32 cellular contexts compared by ENCODE assay signal in genomic region chr2:103734911-103735310, GRCh38.
"Had no signal": no experiment of that assay in that cellular context is flagged by ENCODE, and none has a peak within 500 bp of the region (broad histone marks: within the 10 kb centered on the region; RNA-seq: fewer than 3 reads in every experiment).

No MANE protein-coding gene starts in this region.

- H3K27ac ChIP-seq: ascending aorta, cardiac muscle cell, coronary artery, dorsolateral prefrontal cortex, gastroesophageal sphincter, left ventricle myocardium inferior, parathyroid adenoma, psoas muscle, sigmoid colon, uterus had no signal

- DNase-seq: activated CD4-positive, alpha-beta memory T cell treated with anti-CD3 and anti-CD28 coated beads for 36 hours; activated CD4-positive, alpha-beta T cell treated with anti-CD3 and anti-CD28 coated beads for 48 hours; activated CD8-positive, alpha-beta memory T cell treated with anti-CD3 and anti-CD28 coated beads, Interleukin-2, amount 50 U/mL, for 4 hours; activated effector memory CD4-positive, alpha-beta T cell treated with anti-CD3 and anti-CD28 coated beads, Interleukin-2, amount 50 U/mL, for 16 hours; activated naive CD4-positive, alpha-beta T cell treated with anti-CD3 and anti-CD28 coated beads, Interleukin-2, amount 10 ng/mL, durations not matched to agents 7 days and 5 days; activated naive CD8-positive, alpha-beta T cell treated with anti-CD3 and anti-CD28 coated beads, Interleukin-2, amount 10 ng/mL, durations not matched to agents 7 days and 5 days; activated T-cell treated with anti-CD3 and anti-CD28 coated beads, Interleukin-2, amount 50 U/mL, for 1 hour; dorsolateral prefrontal cortex; effector memory CD4-positive, alpha-beta T cell; hippocampal formation; left ventricle myocardium inferior; occipital lobe; sigmoid colon; small intestine; stimulated activated CD4-positive, alpha-beta T cell treated with anti-CD3 and anti-CD28 coated beads, Interleukin-4, amount 100 ng/mL, for 4 hours; stimulated activated CD8-positive, alpha-beta memory T cell treated with anti-CD3 and anti-CD28 coated beads, Interleukin-4, amount 100 ng/mL, for 48 hours; stimulated activated naive CD8-positive, alpha-beta T cell treated with anti-CD3 and anti-CD28 coated beads, Interleukin-15, amount 100 ng/mL, for 72 hours; substantia nigra; uterus had no signal

- ATAC-seq: gastroesophageal sphincter; mucosa of descending colon; psoas muscle; stimulated activated memory B cell treated with anti-CD40 and anti-IgM and Interleukin-4, amounts not matched to agents 10 μg/mL and 1 μg/mL and 100 μg/mL, for 72 hours; stimulated activated naive CD8-positive, alpha-beta T cell treated with anti-CD3 and anti-CD28 coated beads, Interleukin-15, amount 100 ng/mL, for 72 hours had no signal

- H3K27ac Mint-ChIP-seq: activated CD4-positive, alpha-beta memory T cell treated with anti-CD3 and anti-CD28 coated beads for 36 hours; activated naive CD4-positive, alpha-beta T cell treated with anti-CD3 and anti-CD28 coated beads, Interleukin-2, amount 10 ng/mL, durations not matched to agents 7 days and 5 days; activated naive CD8-positive, alpha-beta T cell treated with anti-CD3 and anti-CD28 coated beads, Interleukin-2, amount 10 ng/mL, durations not matched to agents 7 days and 5 days; activated T-helper 1 cell treated with anti-CD3 and anti-CD28 coated beads, Interleukin-12 subunit alpha, Interleukin-12 subunit beta, Interleukin-2, Interleukin-4 antibody, amounts not matched to agents 30 ng/mL and 10 ng/mL and 1 ng/mL, durations not matched to agents 14 hours and 24 hours and 36 hours; stimulated activated memory B cell treated with anti-CD40 and anti-IgM and Interleukin-4, amounts not matched to agents 10 μg/mL and 1 μg/mL and 100 μg/mL, for 72 hours; stimulated activated naive CD8-positive, alpha-beta T cell treated with anti-CD3 and anti-CD28 coated beads, Interleukin-15, amount 100 ng/mL, for 72 hours; T-helper 2 cell treated with Interferon-gamma antibody and Interleukin-4, amounts not matched to agents 5 μg/mL and 100 μg/mL, for 36 hours; type B pancreatic cell had no signal

- H3K27me3 ChIP-seq: ascending aorta, cardiac muscle cell, dorsolateral prefrontal cortex, gastroesophageal sphincter, sigmoid colon, uterus had no signal

- H3K36me3 Mint-ChIP-seq: activated CD4-positive, alpha-beta memory T cell treated with anti-CD3 and anti-CD28 coated beads for 36 hours; activated naive CD4-positive, alpha-beta T cell treated with anti-CD3 and anti-CD28 coated beads, Interleukin-2, amount 10 ng/mL, durations not matched to agents 7 days and 5 days; activated naive CD8-positive, alpha-beta T cell treated with anti-CD3 and anti-CD28 coated beads, Interleukin-2, amount 10 ng/mL, durations not matched to agents 7 days and 5 days; stimulated activated memory B cell treated with anti-CD40 and anti-IgM and Interleukin-4, amounts not matched to agents 10 μg/mL and 1 μg/mL and 100 μg/mL, for 72 hours; type B pancreatic cell had no signal

- H2AFZ ChIP-seq: parathyroid adenoma had no signal

- H3K9me3 Mint-ChIP-seq: type B pancreatic cell had no signal

- H3K27me3 Mint-ChIP-seq: activated CD4-positive, alpha-beta memory T cell treated with anti-CD3 and anti-CD28 coated beads for 36 hours; activated naive CD4-positive, alpha-beta T cell treated with anti-CD3 and anti-CD28 coated beads, Interleukin-2, amount 10 ng/mL, durations not matched to agents 7 days and 5 days; activated naive CD8-positive, alpha-beta T cell treated with anti-CD3 and anti-CD28 coated beads, Interleukin-2, amount 10 ng/mL, durations not matched to agents 7 days and 5 days; stimulated activated memory B cell treated with anti-CD40 and anti-IgM and Interleukin-4, amounts not matched to agents 10 μg/mL and 1 μg/mL and 100 μg/mL, for 72 hours; stimulated activated naive CD8-positive, alpha-beta T cell treated with anti-CD3 and anti-CD28 coated beads, Interleukin-15, amount 100 ng/mL, for 72 hours; type B pancreatic cell had no signal

- H3K9me3 ChIP-seq: psoas muscle, uterus had no signal

- H3K36me3 ChIP-seq: ascending aorta, cardiac muscle cell, gastroesophageal sphincter, left ventricle myocardium inferior, sigmoid colon, uterus had no signal

- H3K4me1 ChIP-seq: ascending aorta, gastroesophageal sphincter, left ventricle myocardium inferior, parathyroid adenoma, psoas muscle, sigmoid colon, uterus had no signal

- H3K9ac ChIP-seq: parathyroid adenoma had no signal

- H3K4me3 Mint-ChIP-seq: activated CD4-positive, alpha-beta memory T cell treated with anti-CD3 and anti-CD28 coated beads for 36 hours; activated naive CD4-positive, alpha-beta T cell treated with anti-CD3 and anti-CD28 coated beads, Interleukin-2, amount 10 ng/mL, durations not matched to agents 7 days and 5 days; activated naive CD8-positive, alpha-beta T cell treated with anti-CD3 and anti-CD28 coated beads, Interleukin-2, amount 10 ng/mL, durations not matched to agents 7 days and 5 days; activated T-helper 1 cell treated with anti-CD3 and anti-CD28 coated beads, Interleukin-12 subunit alpha, Interleukin-12 subunit beta, Interleukin-2, Interleukin-4 antibody, amounts not matched to agents 30 ng/mL and 10 ng/mL and 1 ng/mL, durations not matched to agents 14 hours and 24 hours and 36 hours; brain; stimulated activated memory B cell treated with anti-CD40 and anti-IgM and Interleukin-4, amounts not matched to agents 10 μg/mL and 1 μg/mL and 100 μg/mL, for 72 hours; stimulated activated naive CD8-positive, alpha-beta T cell treated with anti-CD3 and anti-CD28 coated beads, Interleukin-15, amount 100 ng/mL, for 72 hours; T-helper 2 cell treated with Interferon-gamma antibody and Interleukin-4, amounts not matched to agents 5 μg/mL and 100 μg/mL, for 36 hours; type B pancreatic cell had no signal

- H3K79me2 ChIP-seq: parathyroid adenoma had no signal

- H3K4me3 ChIP-seq: ascending aorta, cardiac muscle cell, coronary artery, dorsolateral prefrontal cortex, gastroesophageal sphincter, left ventricle myocardium inferior, lung, mucosa of descending colon, psoas muscle, sigmoid colon, uterus had no signal

- H3K4me1 Mint-ChIP-seq: activated naive CD4-positive, alpha-beta T cell treated with anti-CD3 and anti-CD28 coated beads, Interleukin-2, amount 10 ng/mL, durations not matched to agents 7 days and 5 days; activated naive CD8-positive, alpha-beta T cell treated with anti-CD3 and anti-CD28 coated beads, Interleukin-2, amount 10 ng/mL, durations not matched to agents 7 days and 5 days; stimulated activated memory B cell treated with anti-CD40 and anti-IgM and Interleukin-4, amounts not matched to agents 10 μg/mL and 1 μg/mL and 100 μg/mL, for 72 hours; stimulated activated naive CD8-positive, alpha-beta T cell treated with anti-CD3 and anti-CD28 coated beads, Interleukin-15, amount 100 ng/mL, for 72 hours had no signal
